Comparison of ENCODE assay signal across 1 cellular context in the genomic region with DNA sequence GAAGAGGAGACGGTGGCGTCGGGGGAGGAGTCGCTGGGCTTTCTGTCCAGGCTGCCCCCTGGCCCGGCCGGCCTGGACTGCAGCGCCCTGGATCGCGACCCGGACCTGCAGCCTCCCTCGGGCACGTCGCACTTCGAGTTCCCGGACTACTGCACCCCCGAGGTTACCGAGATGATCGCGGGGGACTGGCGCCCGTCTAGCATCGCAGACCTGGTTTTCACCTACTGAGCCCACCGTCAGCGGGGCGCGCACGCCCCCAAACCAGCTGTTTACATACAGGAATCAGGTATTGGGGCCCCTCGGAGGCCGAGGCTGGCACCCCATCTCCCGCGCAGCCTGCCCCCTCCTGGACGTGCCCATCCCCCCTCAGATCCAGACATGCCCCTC.
TF ChIP-seq lines count a peak whose summit lies in the region.

No MANE protein-coding gene starts in this region.

TF ChIP-seq in HCT116, 20 proteins besides CTCF, POLR2A, EP300 and RAD21:
- no peak for TF ChIP-seq SIN3A (IDR thresholded peaks at IDR 0.05; ENCODE audit: low read depth)
- peak; percentile 69; the same call in 1 of the 2 replicates for TF ChIP-seq POLR2AphosphoS5 (IDR thresholded peaks at IDR 0.05; ENCODE audit: low read depth, low read length)
